Comparison of ENCODE assay signal across 14 cellular contexts in genomic region chr5:71658916-71659661, GRCh38. TPM values are rescaled to one million over a fixed set of nuclear protein-coding genes. Genes with fewer than 3 reads are reported as not detected.
DNase-seq lines count a peak whose midpoint lies in the region; ATAC-seq and TF ChIP-seq lines count a peak whose summit lies in the region.
"Had no signal": no experiment of that assay in that cellular context is flagged by ENCODE, and none has a peak within 500 bp of the region (broad histone marks: within the 10 kb centered on the region; RNA-seq: fewer than 3 reads in every experiment).

No MANE protein-coding gene starts in this region.

- CTCF ChIA-PET in HCT116 (lab: Charles Lee) = no interaction called here
- CTCF ChIA-PET in CD8-positive, alpha-beta T cell (lab: Charles Lee) = no interaction called here

- no peaks in the 10 kb centered on the region for H3K9me2 ChIP-seq in HCT116 (ENCODE audit: insufficient read depth)

- H3K36me3 ChIP-seq in HCT116 (ENCODE audit: control insufficient read depth in 1 of 2, insufficient read depth in 2 of 2, low read length in 2 of 2) (no peaks in the 10 kb centered on the region; a peak in 1 of 4 replicates), lower lobe of right lung (peaks cover 30% of the 10 kb centered on the region)
- H3K36me3 ChIP-seq in CD8-positive, alpha-beta T cell (ENCODE audit: insufficient read depth, low read length) = peaks cover 5% of the 10 kb centered on the region

- H3K4me3 ChIP-seq in HCT116 (replicated peaks in 1 of 2; ENCODE audit: low read depth in 1 of 2, low read length in 2 of 2) (no peak overlapping the region), fibroblast of villous mesenchyme (ENCODE audit: low read depth, low read length) (no peak overlapping the region), lower lobe of right lung (no peak overlapping the region)
- H3K4me3 ChIP-seq in CD8-positive, alpha-beta T cell (ENCODE audit: low read depth, low read length) = no peak overlapping the region
- H3K4me3 ChIP-seq: lung, SK-N-MC had no signal

- intact Hi-C loops in HCT116 (cut with micrococcal nuclease) = no loop called here
- intact Hi-C loops in CD8-positive, alpha-beta T cell (cut with DNase I, micrococcal nuclease) = no loop called here
- intact Hi-C loops in lower lobe of right lung (cut with DNase I) = no loop called here

- no peak overlapping the region for H2AFZ ChIP-seq in HCT116 (ENCODE audit: low read depth, low read length, poor library complexity, severe bottlenecking)

- RAD21 ChIA-PET in HCT116 (lab: Charles Lee; ENCODE audit: low non-redundant PET in 1 of 2, low total read pairs in 2 of 2, uncharacterized antibody in 2 of 2, unreplicated experiment in 2 of 2) = no interaction called here

- no TSS peak for BruUV-seq in HCT116 (replicated peaks; lab: Mats Ljungman, UMichigan)

- H3K36me3 Mint-ChIP-seq in CD8-positive, alpha-beta T cell = peaks cover 38% of the 10 kb centered on the region

- peak; percentile 16; the same call in 1 of the 2 replicates for TF ChIP-seq RAD21 in HCT116 (IDR thresholded peaks at IDR 0.05; ENCODE audit: low read depth)

- H3K4me2 ChIP-seq in HCT116 (ENCODE audit: low read length) = no peak overlapping the region

- H3K9ac ChIP-seq in HCT116 (ENCODE audit: low read length) = no peak overlapping the region

- H3K27me3 ChIP-seq in HCT116 (ENCODE audit: insufficient read depth, low read length) = no peaks in the 10 kb centered on the region
- H3K27me3 ChIP-seq in CD8-positive, alpha-beta T cell (ENCODE audit: insufficient read depth, low read length) = no peaks in the 10 kb centered on the region
- H3K27me3 ChIP-seq in lower lobe of right lung (ENCODE audit: low read depth) = no peaks in the 10 kb centered on the region

- no peak overlapping the region for H3K27ac ChIP-seq in HCT116 (ENCODE audit: low read depth, low read length)
- no peak overlapping the region for H3K27ac ChIP-seq in CD8-positive, alpha-beta T cell (ENCODE audit: low read depth, low read length)
- H3K27ac ChIP-seq in lower lobe of right lung = no peak overlapping the region
- H3K27ac ChIP-seq: SK-N-MC had no signal

- no peaks in the 10 kb centered on the region for H3K27me3 Mint-ChIP-seq in CD8-positive, alpha-beta T cell (ENCODE audit: low read depth)

- no peak overlapping the region for H3K4me3 Mint-ChIP-seq in CD8-positive, alpha-beta T cell

- H3K27ac Mint-ChIP-seq in CD8-positive, alpha-beta T cell = no peak overlapping the region

- TF ChIP-seq CTCF in HCT116 (IDR thresholded peaks at IDR 0.05 in 2 of 3, conservative IDR thresholded peaks at IDR 0.05 in 1 of 3; ENCODE audit: borderline replicate concordance in 1 of 3, insufficient read depth in 1 of 3, low read depth in 2 of 3, low read length in 2 of 3) (peak in 2 of 3 experiments; percentile 4 to 29; a peak in 1 of 6 replicates), fibroblast of villous mesenchyme (IDR thresholded peaks at IDR 0.05; ENCODE audit: insufficient read depth, low read depth, low read length) (no peak), lower lobe of right lung (IDR thresholded peaks at IDR 0.05) (no peak)
- TF ChIP-seq CTCF in CD8-positive, alpha-beta T cell (IDR thresholded peaks at IDR 0.05) = no peak

- TF ChIP-seq POLR2A in HCT116 (IDR thresholded peaks at IDR 0.05; ENCODE audit: borderline replicate concordance, extremely low read depth, insufficient read depth, insufficient read length) = no peak

- no peaks in the 10 kb centered on the region for H3K9me3 Mint-ChIP-seq in CD8-positive, alpha-beta T cell

- ATAC-seq in HCT116 (no peak), lower lobe of right lung (no peak)
- no peak for ATAC-seq in CD8-positive, alpha-beta T cell

- peaks cover 0 to 10% of the 10 kb centered on the region in 2 experiments; a peak in 1 of 4 replicates for H3K4me1 ChIP-seq in HCT116 (ENCODE audit: control insufficient read depth in 1 of 2, insufficient read depth in 2 of 2, low read length in 2 of 2)
- H3K4me1 ChIP-seq in CD8-positive, alpha-beta T cell (ENCODE audit: insufficient read depth, low read length) = no peaks in the 10 kb centered on the region
- no peaks in the 10 kb centered on the region for H3K4me1 ChIP-seq in lower lobe of right lung

- DNase-seq in D341Med (ENCODE audit: low spot score) (peak; percentile 26), HCT116 (ENCODE audit: low read depth, low spot score) (no peak), RKO (ENCODE audit: low spot score) (peak; percentile 44), fibroblast of villous mesenchyme (ENCODE audit: low read depth) (peak; percentile 2), lower lobe of right lung (no peak), NCI-H1930 (lab: John Stamatoyannopoulos, UW) (no peak), NCI-H345 (lab: John Stamatoyannopoulos, UW) (no peak)
- no peak for DNase-seq in CD8-positive, alpha-beta T cell
- DNase-seq: activated CD8-positive, alpha-beta memory T cell treated with anti-CD3 and anti-CD28 coated beads for 24 hours; anterior cingulate cortex; DMS79 treated with DMSO at 0.1 percent for 48 hours had no signal

- H3K9me3 ChIP-seq in HCT116 (ENCODE audit: control insufficient read depth in 1 of 2, insufficient read depth in 1 of 2, low read depth in 1 of 2, low read length in 2 of 2) (no peaks in the 10 kb centered on the region), lower lobe of right lung (no peaks in the 10 kb centered on the region)
- no peaks in the 10 kb centered on the region for H3K9me3 ChIP-seq in CD8-positive, alpha-beta T cell (ENCODE audit: low read length)

- no peaks in the 10 kb centered on the region for H4K20me1 ChIP-seq in HCT116 (ENCODE audit: insufficient read depth)

- H3K4me1 Mint-ChIP-seq in CD8-positive, alpha-beta T cell (ENCODE audit: low read depth) = no peaks in the 10 kb centered on the region

- POLR2A ChIA-PET in HCT116 (lab: Charles Lee) = no interaction called here
- POLR2A ChIA-PET in CD8-positive, alpha-beta T cell (lab: Charles Lee) = no interaction called here

- no peaks in the 10 kb centered on the region for H3K79me2 ChIP-seq in HCT116 (ENCODE audit: insufficient read depth, low read length)

TF ChIP-seq in HCT116, 20 proteins besides CTCF, POLR2A, EP300 and RAD21:
- TF ChIP-seq, protein P1, sequence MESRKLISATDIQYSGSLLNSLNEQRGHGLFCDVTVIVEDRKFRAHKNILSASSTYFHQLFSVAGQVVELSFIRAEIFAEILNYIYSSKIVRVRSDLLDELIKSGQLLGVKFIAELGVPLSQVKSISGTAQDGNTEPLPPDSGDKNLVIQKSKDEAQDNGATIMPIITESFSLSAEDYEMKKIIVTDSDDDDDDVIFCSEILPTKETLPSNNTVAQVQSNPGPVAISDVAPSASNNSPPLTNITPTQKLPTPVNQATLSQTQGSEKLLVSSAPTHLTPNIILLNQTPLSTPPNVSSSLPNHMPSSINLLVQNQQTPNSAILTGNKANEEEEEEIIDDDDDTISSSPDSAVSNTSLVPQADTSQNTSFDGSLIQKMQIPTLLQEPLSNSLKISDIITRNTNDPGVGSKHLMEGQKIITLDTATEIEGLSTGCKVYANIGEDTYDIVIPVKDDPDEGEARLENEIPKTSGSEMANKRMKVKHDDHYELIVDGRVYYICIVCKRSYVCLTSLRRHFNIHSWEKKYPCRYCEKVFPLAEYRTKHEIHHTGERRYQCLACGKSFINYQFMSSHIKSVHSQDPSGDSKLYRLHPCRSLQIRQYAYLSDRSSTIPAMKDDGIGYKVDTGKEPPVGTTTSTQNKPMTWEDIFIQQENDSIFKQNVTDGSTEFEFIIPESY (IDR thresholded peaks at IDR 0.05; ENCODE audit: extremely low read depth, insufficient replicate concordance, low read length) = no peak
- TF ChIP-seq, protein P2, sequence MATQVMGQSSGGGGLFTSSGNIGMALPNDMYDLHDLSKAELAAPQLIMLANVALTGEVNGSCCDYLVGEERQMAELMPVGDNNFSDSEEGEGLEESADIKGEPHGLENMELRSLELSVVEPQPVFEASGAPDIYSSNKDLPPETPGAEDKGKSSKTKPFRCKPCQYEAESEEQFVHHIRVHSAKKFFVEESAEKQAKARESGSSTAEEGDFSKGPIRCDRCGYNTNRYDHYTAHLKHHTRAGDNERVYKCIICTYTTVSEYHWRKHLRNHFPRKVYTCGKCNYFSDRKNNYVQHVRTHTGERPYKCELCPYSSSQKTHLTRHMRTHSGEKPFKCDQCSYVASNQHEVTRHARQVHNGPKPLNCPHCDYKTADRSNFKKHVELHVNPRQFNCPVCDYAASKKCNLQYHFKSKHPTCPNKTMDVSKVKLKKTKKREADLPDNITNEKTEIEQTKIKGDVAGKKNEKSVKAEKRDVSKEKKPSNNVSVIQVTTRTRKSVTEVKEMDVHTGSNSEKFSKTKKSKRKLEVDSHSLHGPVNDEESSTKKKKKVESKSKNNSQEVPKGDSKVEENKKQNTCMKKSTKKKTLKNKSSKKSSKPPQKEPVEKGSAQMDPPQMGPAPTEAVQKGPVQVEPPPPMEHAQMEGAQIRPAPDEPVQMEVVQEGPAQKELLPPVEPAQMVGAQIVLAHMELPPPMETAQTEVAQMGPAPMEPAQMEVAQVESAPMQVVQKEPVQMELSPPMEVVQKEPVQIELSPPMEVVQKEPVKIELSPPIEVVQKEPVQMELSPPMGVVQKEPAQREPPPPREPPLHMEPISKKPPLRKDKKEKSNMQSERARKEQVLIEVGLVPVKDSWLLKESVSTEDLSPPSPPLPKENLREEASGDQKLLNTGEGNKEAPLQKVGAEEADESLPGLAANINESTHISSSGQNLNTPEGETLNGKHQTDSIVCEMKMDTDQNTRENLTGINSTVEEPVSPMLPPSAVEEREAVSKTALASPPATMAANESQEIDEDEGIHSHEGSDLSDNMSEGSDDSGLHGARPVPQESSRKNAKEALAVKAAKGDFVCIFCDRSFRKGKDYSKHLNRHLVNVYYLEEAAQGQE (IDR thresholded peaks at IDR 0.05; ENCODE audit: low read depth) = no peak
TF ChIP-seq in HCT116: peak in this region for 0.

RNA-seq across cellular contexts. Expression of gene CARTPT, which starts 60.0 kb away (rescaled TPM):
- total RNA-seq in HCT116 (2021; ENCODE audit: unreplicated experiment) (not detected), fibroblast of villous mesenchyme (not detected in 2 replicates), lower lobe of right lung (not detected)
- not detected in 2 replicates for polyA plus RNA-seq in HCT116 (2012)
- total RNA-seq in CD8-positive, alpha-beta T cell = not detected
- total RNA-seq: lung, urinary bladder had no signal
- polyA plus RNA-seq: lung had no signal

Comparison
In these comparisons a context has a peak if more than half of its experiments do, and no peak if none do; other contexts are left out.
1. DNase-seq: peak in D341Med (single experiment), RKO (single experiment) and fibroblast of villous mesenchyme (single experiment); none in HCT116 (single experiment), CD8-positive, alpha-beta T cell (0 of 7), lower lobe of right lung (single experiment), NCI-H1930 (0 of 2) and NCI-H345 (single experiment).
2. CTCF ChIP-seq: peak in HCT116 (2 of 3); none in fibroblast of villous mesenchyme (single experiment), CD8-positive, alpha-beta T cell (single experiment) and lower lobe of right lung (single experiment).